Comparison of ENCODE assay signal across 18 cellular contexts in genomic region chr16:21614896-21615295, GRCh38. TPM values are rescaled to one million over a fixed set of nuclear protein-coding genes. Genes with fewer than 3 reads are reported as not detected.
A peak's percentile ranks its signal among the peaks of the same experiment; 100 is the strongest.
DNase-seq lines count a peak whose midpoint lies in the region; ATAC-seq and TF ChIP-seq lines count a peak whose summit lies in the region.
"Had no signal": no experiment of that assay in that cellular context is flagged by ENCODE, and none has a peak within 500 bp of the region (broad histone marks: within the 10 kb centered on the region; RNA-seq: fewer than 3 reads in every experiment).

No MANE protein-coding gene starts in this region.

- H4K20me1 ChIP-seq in GM23338 (replicated peaks; ENCODE audit: insufficient read depth) (peaks cover 20% of the 10 kb centered on the region), SU-DHL-6 (ENCODE audit: low read depth, low read length) (no peaks in the 10 kb centered on the region)

- peak overlapping the region in 2 of 3 donors; percentile 14 to 65 for H3K27ac Mint-ChIP-seq in CD4-positive, CD25-positive, alpha-beta regulatory T cell
- no peak overlapping the region for H3K27ac Mint-ChIP-seq in GM23338
- peak overlapping the region in 5 of 9 donors; percentile 16 to 84 (median 38) for H3K27ac Mint-ChIP-seq in naive thymus-derived CD4-positive, alpha-beta T cell
- H3K27ac Mint-ChIP-seq in CD4-positive, alpha-beta memory T cell, result no peak overlapping the region
- H3K27ac Mint-ChIP-seq: activated T-helper 1 cell treated with anti-CD3 and anti-CD28 coated beads, Interleukin-12 subunit alpha, Interleukin-12 subunit beta, Interleukin-2, Interleukin-4 antibody, amounts not matched to agents 30 ng/mL and 10 ng/mL and 1 ng/mL, durations not matched to agents 14 hours and 24 hours and 36 hours; CD8-positive, alpha-beta T cell had no signal

- intact Hi-C loops in naive thymus-derived CD4-positive, alpha-beta T cell (cut with micrococcal nuclease), result no loop called here
- intact Hi-C loops in CD4-positive, alpha-beta memory T cell (cut with micrococcal nuclease), result no loop called here

- H3K4me1 Mint-ChIP-seq in CD4-positive, CD25-positive, alpha-beta regulatory T cell, result peaks cover 24 to 77% (median 63%) of the 10 kb centered on the region in 4 donors
- peaks cover 31% of the 10 kb centered on the region for H3K4me1 Mint-ChIP-seq in GM23338
- peaks cover 37 to 74% (median 66%) of the 10 kb centered on the region in 7 donors for H3K4me1 Mint-ChIP-seq in naive thymus-derived CD4-positive, alpha-beta T cell
- peaks cover 43 to 76% (median 63%) of the 10 kb centered on the region in 4 donors for H3K4me1 Mint-ChIP-seq in CD4-positive, alpha-beta memory T cell

- CTCF ChIA-PET in naive thymus-derived CD4-positive, alpha-beta T cell (lab: Charles Lee), result no interaction called here
- CTCF ChIA-PET in CD4-positive, alpha-beta memory T cell (lab: Charles Lee; ENCODE audit: partially characterized antibody), result interaction anchor here (1.2 to 2.6 kb wide), 3 partner anchors 10 to 94 kb away, joined by 3 to 6 read pairs (median 3); no protein-coding TSS in a partner anchor

- peaks cover 32% of the 10 kb centered on the region for H3K36me3 ChIP-seq in CD4-positive, CD25-positive, alpha-beta regulatory T cell (ENCODE audit: control insufficient read depth, insufficient read depth, low read length)
- H3K36me3 ChIP-seq in GM23338 (ENCODE audit: insufficient read depth) (0 out of 2 replicates have a peak, but pooled peaks cover 5% of the 10 kb centered on the region), SU-DHL-6 (ENCODE audit: low read length) (peaks cover 3% of the 10 kb centered on the region; the same call in 1 of the 2 replicates)
- H3K36me3 ChIP-seq in naive thymus-derived CD4-positive, alpha-beta T cell (ENCODE audit: control insufficient read depth in 2 of 3, insufficient read depth in 3 of 3, low read length in 3 of 3), result peaks cover 0 to 10% (median 0%) of the 10 kb centered on the region in 3 experiments
- no peaks in the 10 kb centered on the region for H3K36me3 ChIP-seq in CD4-positive, alpha-beta memory T cell (ENCODE audit: insufficient read depth, low read length)
- H3K36me3 ChIP-seq: pancreas, thoracic aorta had no signal

- H3K4me3 ChIP-seq in CD4-positive, CD25-positive, alpha-beta regulatory T cell (ENCODE audit: low read depth, low read length), result no peak overlapping the region
- H3K4me3 ChIP-seq in GM23338 (no peak overlapping the region), SU-DHL-6 (ENCODE audit: insufficient read depth, low read length, poor library complexity, severe bottlenecking) (no peak overlapping the region)
- H3K4me3 ChIP-seq in naive thymus-derived CD4-positive, alpha-beta T cell (ENCODE audit: low read length), result no peak overlapping the region
- no peak overlapping the region for H3K4me3 ChIP-seq in CD4-positive, alpha-beta memory T cell (ENCODE audit: low read length in 2 of 2)
- H3K4me3 ChIP-seq: MG63, pancreas, thoracic aorta had no signal

- H3F3A ChIP-seq in GM23338 (replicated peaks; ENCODE audit: low read depth), result no peaks in the 10 kb centered on the region
- H3F3A ChIP-seq in SU-DHL-6 (ENCODE audit: insufficient read depth), result no peaks in the 10 kb centered on the region

- TF ChIP-seq CTCF in GM23338 (conservative IDR thresholded peaks at IDR 0.05; ENCODE audit: low read depth in 2 of 2) (peak; percentile 31 to 54), SU-DHL-6 (IDR thresholded peaks at IDR 0.05; ENCODE audit: insufficient read depth, low read length, poor library complexity, severe bottlenecking) (peak; percentile 23)

- no peaks in the 10 kb centered on the region for H3K9me3 Mint-ChIP-seq in CD4-positive, CD25-positive, alpha-beta regulatory T cell
- no peaks in the 10 kb centered on the region for H3K9me3 Mint-ChIP-seq in GM23338
- H3K9me3 Mint-ChIP-seq in naive thymus-derived CD4-positive, alpha-beta T cell, result no peaks in the 10 kb centered on the region
- H3K9me3 Mint-ChIP-seq in CD4-positive, alpha-beta memory T cell, result no peaks in the 10 kb centered on the region
- H3K9me3 Mint-ChIP-seq: activated T-helper 1 cell treated with anti-CD3 and anti-CD28 coated beads, Interleukin-12 subunit alpha, Interleukin-12 subunit beta, Interleukin-2, Interleukin-4 antibody, amounts not matched to agents 30 ng/mL and 10 ng/mL and 1 ng/mL, durations not matched to agents 14 hours and 24 hours and 36 hours; CD8-positive, alpha-beta T cell; T-cell had no signal

- no peaks in the 10 kb centered on the region for H3K9me3 ChIP-seq in CD4-positive, CD25-positive, alpha-beta regulatory T cell (ENCODE audit: control insufficient read depth in 2 of 2, low read length in 2 of 2)
- no peaks in the 10 kb centered on the region for H3K9me3 ChIP-seq in SU-DHL-6 (ENCODE audit: insufficient read depth, low read length)
- H3K9me3 ChIP-seq in naive thymus-derived CD4-positive, alpha-beta T cell (ENCODE audit: control insufficient read depth in 2 of 3, low read length in 3 of 3), result no peaks in the 10 kb centered on the region
- H3K9me3 ChIP-seq in CD4-positive, alpha-beta memory T cell (ENCODE audit: control insufficient read depth in 1 of 2, low read length in 2 of 2), result no peaks in the 10 kb centered on the region
- H3K9me3 ChIP-seq: MG63, pancreas, thoracic aorta had no signal

- H3K27ac ChIP-seq in CD4-positive, CD25-positive, alpha-beta regulatory T cell (ENCODE audit: insufficient read depth, low read length, poor library complexity, severe bottlenecking), result no peak overlapping the region
- H3K27ac ChIP-seq in GM23338 (ENCODE audit: low read depth) (no peak overlapping the region), SU-DHL-6 (ENCODE audit: low read depth, low read length) (no peak overlapping the region)
- H3K27ac ChIP-seq in naive thymus-derived CD4-positive, alpha-beta T cell (ENCODE audit: low read depth, low read length), result no peak overlapping the region
- no peak overlapping the region for H3K27ac ChIP-seq in CD4-positive, alpha-beta memory T cell (ENCODE audit: low read depth, low read length)
- H3K27ac ChIP-seq: pancreas, thoracic aorta had no signal

- no peaks in the 10 kb centered on the region for H3K27me3 ChIP-seq in CD4-positive, CD25-positive, alpha-beta regulatory T cell (ENCODE audit: control insufficient read depth, insufficient read depth, low read length)
- no peaks in the 10 kb centered on the region for H3K27me3 ChIP-seq in GM23338 (ENCODE audit: insufficient read depth)
- no peaks in the 10 kb centered on the region for H3K27me3 ChIP-seq in SU-DHL-6 (ENCODE audit: low read length)
- H3K27me3 ChIP-seq in naive thymus-derived CD4-positive, alpha-beta T cell (ENCODE audit: control insufficient read depth in 2 of 2, insufficient read depth in 2 of 2, low read length in 2 of 2), result no peaks in the 10 kb centered on the region
- H3K27me3 ChIP-seq in CD4-positive, alpha-beta memory T cell (ENCODE audit: insufficient read depth, low read length), result no peaks in the 10 kb centered on the region
- H3K27me3 ChIP-seq: MG63, pancreas had no signal

- H3K4me1 ChIP-seq in CD4-positive, CD25-positive, alpha-beta regulatory T cell (ENCODE audit: control insufficient read depth, insufficient read depth, low read length, poor library complexity, severe bottlenecking), result peaks cover 20% of the 10 kb centered on the region
- peaks cover 28% of the 10 kb centered on the region for H3K4me1 ChIP-seq in GM23338 (ENCODE audit: insufficient read depth)
- H3K4me1 ChIP-seq in naive thymus-derived CD4-positive, alpha-beta T cell (ENCODE audit: control insufficient read depth in 2 of 2, insufficient read depth in 2 of 2, low read length in 2 of 2), result peaks cover 16 to 22% of the 10 kb centered on the region in 2 donors
- peaks cover 43% of the 10 kb centered on the region for H3K4me1 ChIP-seq in CD4-positive, alpha-beta memory T cell (ENCODE audit: insufficient read depth, low read length)

- H3K4me3 Mint-ChIP-seq in CD4-positive, CD25-positive, alpha-beta regulatory T cell, result no peak overlapping the region
- H3K4me3 Mint-ChIP-seq in GM23338, result no peak overlapping the region
- H3K4me3 Mint-ChIP-seq in naive thymus-derived CD4-positive, alpha-beta T cell, result peak overlapping the region in 1 of 10 donors; percentile 8
- peak overlapping the region in 2 of 8 donors; percentile 16 to 39 for H3K4me3 Mint-ChIP-seq in CD4-positive, alpha-beta memory T cell
- H3K4me3 Mint-ChIP-seq: activated T-helper 1 cell treated with anti-CD3 and anti-CD28 coated beads, Interleukin-12 subunit alpha, Interleukin-12 subunit beta, Interleukin-2, Interleukin-4 antibody, amounts not matched to agents 30 ng/mL and 10 ng/mL and 1 ng/mL, durations not matched to agents 14 hours and 24 hours and 36 hours; CD8-positive, alpha-beta T cell; T-cell had no signal

- H3K27me3 Mint-ChIP-seq in CD4-positive, CD25-positive, alpha-beta regulatory T cell, result no peaks in the 10 kb centered on the region
- H3K27me3 Mint-ChIP-seq in GM23338 (ENCODE audit: insufficient read depth, low read depth, poor library complexity), result peaks cover 3% of the 10 kb centered on the region
- no peaks in the 10 kb centered on the region for H3K27me3 Mint-ChIP-seq in naive thymus-derived CD4-positive, alpha-beta T cell
- no peaks in the 10 kb centered on the region for H3K27me3 Mint-ChIP-seq in CD4-positive, alpha-beta memory T cell
- H3K27me3 Mint-ChIP-seq: T-cell had no signal

- H3K4me2 ChIP-seq in GM23338 (no peak overlapping the region), SU-DHL-6 (ENCODE audit: low read depth, low read length, poor library complexity, severe bottlenecking) (no peak overlapping the region)

- POLR2A ChIA-PET in naive thymus-derived CD4-positive, alpha-beta T cell (lab: Charles Lee), result no interaction called here
- POLR2A ChIA-PET in CD4-positive, alpha-beta memory T cell (lab: Charles Lee; ENCODE audit: partially characterized antibody), result no interaction called here

- no peak for DNase-seq in CD4-positive, CD25-positive, alpha-beta regulatory T cell
- DNase-seq in GM23338 (ENCODE audit: low spot score) (peak; percentile 38), KBM-7 (no peak)
- no peak for DNase-seq in naive thymus-derived CD4-positive, alpha-beta T cell
- DNase-seq in CD4-positive, alpha-beta memory T cell, result no peak
- DNase-seq: activated CD4-positive, alpha-beta T cell treated with anti-CD3 and anti-CD28 coated beads, Interleukin-2, amount 50 U/mL, for 4 hours; CD8-positive, alpha-beta T cell; effector memory CD4-positive, alpha-beta T cell; foreskin fibroblast; MG63; NCI-H774; pancreas; small intestine; T-cell had no signal

- no peaks in the 10 kb centered on the region for H3K9me2 ChIP-seq in GM23338 (ENCODE audit: insufficient read depth)
- no peaks in the 10 kb centered on the region for H3K9me2 ChIP-seq in SU-DHL-6 (replicated peaks; ENCODE audit: insufficient read depth, low read length)

- H3K36me3 Mint-ChIP-seq in CD4-positive, CD25-positive, alpha-beta regulatory T cell, result peaks cover 17% of the 10 kb centered on the region
- peaks cover 15% of the 10 kb centered on the region for H3K36me3 Mint-ChIP-seq in GM23338 (ENCODE audit: low read depth)
- H3K36me3 Mint-ChIP-seq in naive thymus-derived CD4-positive, alpha-beta T cell, result peaks cover 0 to 41% (median 16%) of the 10 kb centered on the region in 5 donors
- H3K36me3 Mint-ChIP-seq in CD4-positive, alpha-beta memory T cell, result peaks cover 33 to 42% of the 10 kb centered on the region in 2 donors

- ATAC-seq in CD4-positive, CD25-positive, alpha-beta regulatory T cell (ENCODE audit: low read depth in 2 of 2), result no peak
- ATAC-seq in GM23338 (peak; percentile 27; the same call in 1 of the 3 replicates), GM21528 (IDR thresholded peaks at IDR 0.05; ENCODE audit: low FRiP score, unreplicated experiment) (no peak)
- no peak for ATAC-seq in naive thymus-derived CD4-positive, alpha-beta T cell
- ATAC-seq: CD8-positive, alpha-beta T cell; pancreas; T-cell had no signal

- H3K79me2 ChIP-seq in GM23338 (replicated peaks; ENCODE audit: insufficient read depth) (peaks cover 84% of the 10 kb centered on the region), SU-DHL-6 (ENCODE audit: insufficient read depth, low read length) (peaks cover 59% of the 10 kb centered on the region)

- in situ Hi-C loops in KBM-7 (cut with MboI; ENCODE audit: low pct_unique_long_range_greater_than_20kb, low sequenced_read_pairs), result no loop called here

- H2AFZ ChIP-seq in GM23338, result no peak overlapping the region
- no peak overlapping the region for H2AFZ ChIP-seq in SU-DHL-6 (ENCODE audit: low read depth, low read length, severe bottlenecking)

- no peak overlapping the region for H3K9ac ChIP-seq in SU-DHL-6 (ENCODE audit: low read length)

RNA-seq across cellular contexts. Expression of gene METTL9, which starts 15.5 kb away (rescaled TPM):
- total RNA-seq in CD4-positive, CD25-positive, alpha-beta regulatory T cell, result 69.9 TPM
- 100 to 1,000 TPM; 108 to 141 (median 123) TPM for polyA plus RNA-seq in CD4-positive, CD25-positive, alpha-beta regulatory T cell
- 152 and 180 TPM in 2 replicates for total RNA-seq in GM23338 (2014; rRNA removed; shearing (Covaris generic))
- polyA plus RNA-seq in GM23338 (2016; fragmentation: Nextera tagmentation; extraction: Ambion mirVana), result 66.4 and 72.5 TPM in 2 replicates
- total RNA-seq in naive thymus-derived CD4-positive, alpha-beta T cell, result 100 to 1,000 TPM in 1 of 5 experiments, 10 to 100 TPM in 4; 68.4 to 128 (median 80.1) TPM
- 100 to 1,000 TPM; 116 to 118 TPM for polyA plus RNA-seq in naive thymus-derived CD4-positive, alpha-beta T cell
- 10 to 100 TPM; 71.1 to 92.8 TPM for total RNA-seq in CD4-positive, alpha-beta memory T cell
- 100 to 1,000 TPM; 122 to 175 TPM for polyA plus RNA-seq in CD4-positive, alpha-beta memory T cell

RNA-seq across cellular contexts. Expression of gene IGSF6, which starts 37.5 kb away (rescaled TPM):
- total RNA-seq in CD4-positive, CD25-positive, alpha-beta regulatory T cell, result 0.25 TPM
- polyA plus RNA-seq in CD4-positive, CD25-positive, alpha-beta regulatory T cell, result 1 to 10 TPM in 1 of 4 donors, under 1 TPM in 3; 0.13 to 1.1 (median 0.19) TPM
- total RNA-seq in GM23338 (2014; rRNA removed; shearing (Covaris generic)), result not detected in 2 replicates
- 0.17 and 0.19 TPM in 2 replicates for polyA plus RNA-seq in GM23338 (2016; fragmentation: Nextera tagmentation; extraction: Ambion mirVana)
- total RNA-seq in naive thymus-derived CD4-positive, alpha-beta T cell, result 10 to 100 TPM in 1 of 5 experiments, 1 to 10 TPM in 3, under 1 TPM in 1; 0.94 to 25.7 (median 2.7) TPM
- polyA plus RNA-seq in naive thymus-derived CD4-positive, alpha-beta T cell, result under 1 TPM; 0.33 to 0.41 TPM
- 1 to 10 TPM; 3.9 to 5.1 TPM for total RNA-seq in CD4-positive, alpha-beta memory T cell
- under 1 TPM; 0.13 to 0.31 TPM for polyA plus RNA-seq in CD4-positive, alpha-beta memory T cell
- total RNA-seq: activated T-helper 1 cell treated with anti-CD3 and anti-CD28 coated beads, Interleukin-12 subunit alpha, Interleukin-12 subunit beta, Interleukin-2, Interleukin-4 antibody, amounts not matched to agents 30 ng/mL and 10 ng/mL and 1 ng/mL, durations not matched to agents 14 hours and 24 hours and 36 hours had no signal

RNA-seq across cellular contexts. Expression of gene OTOA, which starts 48.9 kb away (rescaled TPM):
- not detected for total RNA-seq in CD4-positive, CD25-positive, alpha-beta regulatory T cell
- polyA plus RNA-seq in CD4-positive, CD25-positive, alpha-beta regulatory T cell, result not detected
- 0.17 and 0.31 TPM in 2 replicates for total RNA-seq in GM23338 (2014; rRNA removed; shearing (Covaris generic))
- polyA plus RNA-seq in GM23338 (2016; fragmentation: Nextera tagmentation; extraction: Ambion mirVana), result 0.16 TPM in 1 of 2 replicates, not detected in the other
- under 1 TPM in 4 of 5 experiments, not detected in 1; 0.07 to 0.17 (median 0.13) TPM for total RNA-seq in naive thymus-derived CD4-positive, alpha-beta T cell
- under 1 TPM in 1 of 2 donors, not detected in 1; 0.04 TPM for polyA plus RNA-seq in naive thymus-derived CD4-positive, alpha-beta T cell
- under 1 TPM; 0.11 to 0.17 TPM for total RNA-seq in CD4-positive, alpha-beta memory T cell
- polyA plus RNA-seq in CD4-positive, alpha-beta memory T cell, result not detected
- total RNA-seq: activated T-helper 1 cell treated with anti-CD3 and anti-CD28 coated beads, Interleukin-12 subunit alpha, Interleukin-12 subunit beta, Interleukin-2, Interleukin-4 antibody, amounts not matched to agents 30 ng/mL and 10 ng/mL and 1 ng/mL, durations not matched to agents 14 hours and 24 hours and 36 hours had no signal
- polyA plus RNA-seq: pancreas had no signal

Comparison
In these comparisons a context has a peak if more than half of its experiments do, and no peak if none do; other contexts are left out.
1. H3K27ac Mint-ChIP-seq: peak in CD4-positive, CD25-positive, alpha-beta regulatory T cell (2 of 3) and naive thymus-derived CD4-positive, alpha-beta T cell (5 of 9); none in GM23338 (single experiment) and CD4-positive, alpha-beta memory T cell (0 of 7).